ENCODE assay signal across 10 cellular contexts in the genomic region with DNA sequence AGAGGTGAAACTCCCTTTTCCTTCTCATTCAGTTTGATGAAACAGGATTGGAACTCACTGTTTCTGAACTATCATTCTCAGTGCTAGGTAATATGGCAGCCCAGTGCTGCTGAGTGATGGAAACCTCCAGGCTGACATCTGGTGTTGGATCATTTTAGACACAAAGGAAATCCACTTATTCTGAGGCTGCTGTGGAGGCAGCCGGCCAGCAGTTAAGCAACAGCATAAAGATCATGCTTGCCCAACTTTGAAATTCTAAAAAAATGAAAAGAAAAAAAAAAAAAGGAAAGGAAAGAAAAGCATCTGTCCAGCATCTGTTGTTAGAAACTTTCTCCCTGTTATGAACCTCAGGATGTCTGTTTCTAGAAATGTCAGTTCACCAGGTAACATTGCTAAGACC.
DNase-seq lines count a peak whose midpoint lies in the region; ATAC-seq, FAIRE-seq and TF ChIP-seq lines count a peak whose summit lies in the region.
"Had no signal": no experiment of that assay in that cellular context is flagged by ENCODE, and none has a peak within 500 bp of the region (broad histone marks: within the 10 kb centered on the region; RNA-seq: fewer than 3 reads in every experiment).

No MANE protein-coding gene starts in this region.

- peak overlapping the region; percentile 60 for H2AFZ ChIP-seq in GM23338

- H4K20me1 ChIP-seq in GM23338 (replicated peaks; ENCODE audit: insufficient read depth): no peaks in the 10 kb centered on the region

- FAIRE-seq in HTR-8/SVneo (lab: Jason Lieb, UNC): no peak

- no peak for DNase-seq in GM23338 (ENCODE audit: low spot score)
- peak; percentile 93 for DNase-seq in adipocyte (ENCODE audit: low read depth)
- peak; percentile 81 for DNase-seq in Right ventricle myocardium superior
- DNase-seq in sigmoid colon: peak; percentile 84
- no peak for DNase-seq in HTR-8/SVneo (ENCODE audit: insufficient read length, low spot score)
- DNase-seq in activated naive CD4-positive, alpha-beta T cell treated with anti-CD3 and anti-CD28 coated beads for 36 hours: no peak
- DNase-seq in activated CD4-positive, alpha-beta memory T cell treated with anti-CD3 and anti-CD28 coated beads for 36 hours: no peak
- DNase-seq: brain microvascular endothelial cell, T-helper 9 cell had no signal

- TF ChIP-seq CTCF in GM23338 (conservative IDR thresholded peaks at IDR 0.05; ENCODE audit: low read depth in 2 of 2) (no peak), sigmoid colon (IDR thresholded peaks at IDR 0.05) (no peak)

- no peak for TF ChIP-seq EP300 in sigmoid colon (IDR thresholded peaks at IDR 0.05)

- no peak overlapping the region for H3K4me3 Mint-ChIP-seq in GM23338
- no peak overlapping the region for H3K4me3 Mint-ChIP-seq in activated naive CD4-positive, alpha-beta T cell treated with anti-CD3 and anti-CD28 coated beads for 36 hours
- H3K4me3 Mint-ChIP-seq in activated CD4-positive, alpha-beta memory T cell treated with anti-CD3 and anti-CD28 coated beads for 36 hours: no peak overlapping the region

- intact Hi-C loops in Right ventricle myocardium superior (cut with DNase I): no loop called here
- intact Hi-C loops in sigmoid colon (cut with DNase I): no loop called here
- intact Hi-C loops in activated naive CD4-positive, alpha-beta T cell treated with anti-CD3 and anti-CD28 coated beads for 36 hours (cut with micrococcal nuclease): loop anchor here (5.0 kb wide), 1 partner anchor 254 kb away; no protein-coding TSS in a partner anchor
- intact Hi-C loops in activated CD4-positive, alpha-beta memory T cell treated with anti-CD3 and anti-CD28 coated beads for 36 hours (cut with micrococcal nuclease): no loop called here

- ATAC-seq in GM23338 (no peak), Right ventricle myocardium superior (ENCODE audit: poor library complexity) (peak; percentile 96), HG02642 (IDR thresholded peaks at IDR 0.05; ENCODE audit: poor library complexity, unreplicated experiment) (no peak)

- POLR2A ChIA-PET in activated CD4-positive, alpha-beta memory T cell treated with anti-CD3 and anti-CD28 coated beads for 36 hours (lab: Charles Lee): no interaction called here

- TF ChIP-seq POLR2A in sigmoid colon (IDR thresholded peaks at IDR 0.05): no peak

- H3K79me2 ChIP-seq in GM23338 (replicated peaks; ENCODE audit: insufficient read depth): no peaks in the 10 kb centered on the region

- H3K27ac ChIP-seq in GM23338 (ENCODE audit: low read depth): no peak overlapping the region
- H3K27ac ChIP-seq in sigmoid colon: peak overlapping the region in 2 of 4 donors; percentile 2 to 17
- H3K27ac ChIP-seq: brain microvascular endothelial cell had no signal

- no peaks in the 10 kb centered on the region for H3K36me3 Mint-ChIP-seq in GM23338 (ENCODE audit: low read depth)
- no peaks in the 10 kb centered on the region for H3K36me3 Mint-ChIP-seq in activated naive CD4-positive, alpha-beta T cell treated with anti-CD3 and anti-CD28 coated beads for 36 hours (ENCODE audit: low read depth)
- no peaks in the 10 kb centered on the region for H3K36me3 Mint-ChIP-seq in activated CD4-positive, alpha-beta memory T cell treated with anti-CD3 and anti-CD28 coated beads for 36 hours

- H3F3A ChIP-seq in GM23338 (replicated peaks; ENCODE audit: low read depth): no peaks in the 10 kb centered on the region

- H3K9me3 Mint-ChIP-seq in GM23338: no peaks in the 10 kb centered on the region
- no peaks in the 10 kb centered on the region for H3K9me3 Mint-ChIP-seq in activated naive CD4-positive, alpha-beta T cell treated with anti-CD3 and anti-CD28 coated beads for 36 hours
- no peaks in the 10 kb centered on the region for H3K9me3 Mint-ChIP-seq in activated CD4-positive, alpha-beta memory T cell treated with anti-CD3 and anti-CD28 coated beads for 36 hours

- no peaks in the 10 kb centered on the region for H3K9me2 ChIP-seq in GM23338 (ENCODE audit: insufficient read depth)

- peak overlapping the region; percentile 68; the same call in 1 of the 2 replicates for H3K27ac Mint-ChIP-seq in GM23338
- H3K27ac Mint-ChIP-seq in activated naive CD4-positive, alpha-beta T cell treated with anti-CD3 and anti-CD28 coated beads for 36 hours: no peak overlapping the region
- no peak overlapping the region for H3K27ac Mint-ChIP-seq in activated CD4-positive, alpha-beta memory T cell treated with anti-CD3 and anti-CD28 coated beads for 36 hours

- no peaks in the 10 kb centered on the region for H3K9me3 ChIP-seq in adipocyte (ENCODE audit: control insufficient read depth, low read length)
- H3K9me3 ChIP-seq in sigmoid colon: no peaks in the 10 kb centered on the region

- no peaks in the 10 kb centered on the region for H3K27me3 Mint-ChIP-seq in GM23338 (ENCODE audit: insufficient read depth, low read depth, poor library complexity)
- H3K27me3 Mint-ChIP-seq in activated naive CD4-positive, alpha-beta T cell treated with anti-CD3 and anti-CD28 coated beads for 36 hours (ENCODE audit: low read depth): peaks cover 3% of the 10 kb centered on the region
- no peaks in the 10 kb centered on the region for H3K27me3 Mint-ChIP-seq in activated CD4-positive, alpha-beta memory T cell treated with anti-CD3 and anti-CD28 coated beads for 36 hours

- H3K4me2 ChIP-seq in GM23338: no peak overlapping the region

- H3K4me3 ChIP-seq in GM23338 (no peak overlapping the region), adipocyte (ENCODE audit: low read length) (peak overlapping the region; percentile 49), sigmoid colon (no peak overlapping the region)

- H3K4me1 ChIP-seq in GM23338 (ENCODE audit: insufficient read depth) (no peaks in the 10 kb centered on the region), adipocyte (ENCODE audit: control insufficient read depth, insufficient read depth, low read length) (peaks cover 15% of the 10 kb centered on the region), sigmoid colon (peaks cover 0 to 11% (median 3%) of the 10 kb centered on the region in 4 donors)

- no peak overlapping the region for H3K9ac ChIP-seq in adipocyte (ENCODE audit: low read length)

- WGBS in sigmoid colon, 2 donors: 72 to 82% methylated on average over 1 of the region's 1 CpG

- peaks cover 7% of the 10 kb centered on the region; the same call in 2 of the 3 replicates for H3K4me1 Mint-ChIP-seq in GM23338
- no peaks in the 10 kb centered on the region for H3K4me1 Mint-ChIP-seq in activated naive CD4-positive, alpha-beta T cell treated with anti-CD3 and anti-CD28 coated beads for 36 hours (ENCODE audit: low read depth)
- H3K4me1 Mint-ChIP-seq in activated CD4-positive, alpha-beta memory T cell treated with anti-CD3 and anti-CD28 coated beads for 36 hours (ENCODE audit: low read depth): no peaks in the 10 kb centered on the region

- H3K27me3 ChIP-seq in GM23338 (ENCODE audit: insufficient read depth): no peaks in the 10 kb centered on the region
- no peaks in the 10 kb centered on the region for H3K27me3 ChIP-seq in adipocyte (replicated peaks; ENCODE audit: control insufficient read depth, insufficient read depth, low read length)
- no peaks in the 10 kb centered on the region for H3K27me3 ChIP-seq in sigmoid colon
- H3K27me3 ChIP-seq: brain microvascular endothelial cell had no signal

- CTCF ChIA-PET in activated naive CD4-positive, alpha-beta T cell treated with anti-CD3 and anti-CD28 coated beads for 36 hours (lab: Charles Lee): no interaction called here
- CTCF ChIA-PET in activated CD4-positive, alpha-beta memory T cell treated with anti-CD3 and anti-CD28 coated beads for 36 hours (lab: Charles Lee): no interaction called here

- H3K36me3 ChIP-seq in GM23338 (ENCODE audit: insufficient read depth) (no peaks in the 10 kb centered on the region), adipocyte (ENCODE audit: control insufficient read depth, insufficient read depth, low read length, severe bottlenecking) (no peaks in the 10 kb centered on the region), sigmoid colon (no peaks in the 10 kb centered on the region)
- H3K36me3 ChIP-seq: brain microvascular endothelial cell had no signal

TF ChIP-seq in GM23338, 12 proteins besides CTCF, POLR2A, EP300 and RAD21 (continues in another document):
- TF ChIP-seq JUNB (IDR thresholded peaks at IDR 0.05; ENCODE audit: unreplicated experiment) (no peak), ZNF114 (CRISPR knock-in tag; IDR thresholded peaks at IDR 0.05) (no peak), STAT1 (IDR thresholded peaks at IDR 0.05; ENCODE audit: unreplicated experiment) (no peak), EZH2phosphoT487 (IDR thresholded peaks at IDR 0.05; ENCODE audit: unreplicated experiment) (no peak)
- TF ChIP-seq, protein P1, sequence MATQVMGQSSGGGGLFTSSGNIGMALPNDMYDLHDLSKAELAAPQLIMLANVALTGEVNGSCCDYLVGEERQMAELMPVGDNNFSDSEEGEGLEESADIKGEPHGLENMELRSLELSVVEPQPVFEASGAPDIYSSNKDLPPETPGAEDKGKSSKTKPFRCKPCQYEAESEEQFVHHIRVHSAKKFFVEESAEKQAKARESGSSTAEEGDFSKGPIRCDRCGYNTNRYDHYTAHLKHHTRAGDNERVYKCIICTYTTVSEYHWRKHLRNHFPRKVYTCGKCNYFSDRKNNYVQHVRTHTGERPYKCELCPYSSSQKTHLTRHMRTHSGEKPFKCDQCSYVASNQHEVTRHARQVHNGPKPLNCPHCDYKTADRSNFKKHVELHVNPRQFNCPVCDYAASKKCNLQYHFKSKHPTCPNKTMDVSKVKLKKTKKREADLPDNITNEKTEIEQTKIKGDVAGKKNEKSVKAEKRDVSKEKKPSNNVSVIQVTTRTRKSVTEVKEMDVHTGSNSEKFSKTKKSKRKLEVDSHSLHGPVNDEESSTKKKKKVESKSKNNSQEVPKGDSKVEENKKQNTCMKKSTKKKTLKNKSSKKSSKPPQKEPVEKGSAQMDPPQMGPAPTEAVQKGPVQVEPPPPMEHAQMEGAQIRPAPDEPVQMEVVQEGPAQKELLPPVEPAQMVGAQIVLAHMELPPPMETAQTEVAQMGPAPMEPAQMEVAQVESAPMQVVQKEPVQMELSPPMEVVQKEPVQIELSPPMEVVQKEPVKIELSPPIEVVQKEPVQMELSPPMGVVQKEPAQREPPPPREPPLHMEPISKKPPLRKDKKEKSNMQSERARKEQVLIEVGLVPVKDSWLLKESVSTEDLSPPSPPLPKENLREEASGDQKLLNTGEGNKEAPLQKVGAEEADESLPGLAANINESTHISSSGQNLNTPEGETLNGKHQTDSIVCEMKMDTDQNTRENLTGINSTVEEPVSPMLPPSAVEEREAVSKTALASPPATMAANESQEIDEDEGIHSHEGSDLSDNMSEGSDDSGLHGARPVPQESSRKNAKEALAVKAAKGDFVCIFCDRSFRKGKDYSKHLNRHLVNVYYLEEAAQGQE (IDR thresholded peaks at IDR 0.05; ENCODE audit: unreplicated experiment): no peak
- TF ChIP-seq, protein P2, sequence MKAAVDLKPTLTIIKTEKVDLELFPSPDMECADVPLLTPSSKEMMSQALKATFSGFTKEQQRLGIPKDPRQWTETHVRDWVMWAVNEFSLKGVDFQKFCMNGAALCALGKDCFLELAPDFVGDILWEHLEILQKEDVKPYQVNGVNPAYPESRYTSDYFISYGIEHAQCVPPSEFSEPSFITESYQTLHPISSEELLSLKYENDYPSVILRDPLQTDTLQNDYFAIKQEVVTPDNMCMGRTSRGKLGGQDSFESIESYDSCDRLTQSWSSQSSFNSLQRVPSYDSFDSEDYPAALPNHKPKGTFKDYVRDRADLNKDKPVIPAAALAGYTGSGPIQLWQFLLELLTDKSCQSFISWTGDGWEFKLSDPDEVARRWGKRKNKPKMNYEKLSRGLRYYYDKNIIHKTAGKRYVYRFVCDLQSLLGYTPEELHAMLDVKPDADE (IDR thresholded peaks at IDR 0.05): no peak

Comparison
In these comparisons a context has a peak if more than half of its experiments do, and no peak if none do; other contexts are left out.
1. DNase-seq: peak in adipocyte (single experiment), Right ventricle myocardium superior (single experiment) and sigmoid colon (single experiment); none in GM23338 (single experiment), HTR-8/SVneo (single experiment), activated naive CD4-positive, alpha-beta T cell treated with anti-CD3 and anti-CD28 coated beads for 36 hours (single experiment) and activated CD4-positive, alpha-beta memory T cell treated with anti-CD3 and anti-CD28 coated beads for 36 hours (single experiment).